In genomic region chr1:29179641-29180184, GRCh38 we compare ENCODE assay signal across 1 cellular context.
TF ChIP-seq lines count a peak whose summit lies in the region.

No MANE protein-coding gene starts in this region.

TF ChIP-seq in H1, 55 proteins besides CTCF, POLR2A, EP300 and RAD21:
- no peak for TF ChIP-seq POLR2AphosphoS5 (IDR thresholded peaks at IDR 0.05; ENCODE audit: low read depth, low read length)
- no peak for TF ChIP-seq SP2 (IDR thresholded peaks at IDR 0.05; ENCODE audit: low read length)
- TF ChIP-seq GTF2F1 (IDR thresholded peaks at IDR 0.05; ENCODE audit: borderline replicate concordance, low read depth, low read length) = no peak
- TF ChIP-seq BRCA1 (IDR thresholded peaks at IDR 0.05; ENCODE audit: low read depth, low read length) = no peak
- TF ChIP-seq JUND (IDR thresholded peaks at IDR 0.05; ENCODE audit: low read length) = no peak
- TF ChIP-seq SIN3A (conservative IDR thresholded peaks at IDR 0.05 in 1 of 2, IDR thresholded peaks at IDR 0.05 in 1 of 2; ENCODE audit: low read depth in 1 of 2, low read length in 2 of 2) = no peak
- no peak for TF ChIP-seq TAF1 (IDR thresholded peaks at IDR 0.05; ENCODE audit: low read depth, low read length)
- TF ChIP-seq GABPA (IDR thresholded peaks at IDR 0.05; ENCODE audit: borderline replicate concordance, insufficient read depth, low read length) = no peak
- TF ChIP-seq MAX (IDR thresholded peaks at IDR 0.05) = no peak
- no peak for TF ChIP-seq SIX5 (IDR thresholded peaks at IDR 0.05; ENCODE audit: low read depth, low read length)
- TF ChIP-seq ATF3 (IDR thresholded peaks at IDR 0.05; ENCODE audit: insufficient read depth, low read depth, low read length) = no peak
- TF ChIP-seq NANOG (IDR thresholded peaks at IDR 0.05; ENCODE audit: insufficient read depth, low read depth, low read length, poor library complexity, severe bottlenecking) = no peak
- no peak for TF ChIP-seq BACH1 (IDR thresholded peaks at IDR 0.05; ENCODE audit: low read length)
- TF ChIP-seq EGR1 (IDR thresholded peaks at IDR 0.05; ENCODE audit: borderline replicate concordance, low read depth, low read length) = no peak
- TF ChIP-seq CTBP2 (IDR thresholded peaks at IDR 0.05; ENCODE audit: borderline replicate concordance, insufficient read depth, insufficient read length, low read length) = no peak
- TF ChIP-seq SIRT6 (IDR thresholded peaks at IDR 0.05; ENCODE audit: low read length) = no peak
- no peak for TF ChIP-seq HDAC6 (IDR thresholded peaks at IDR 0.05; ENCODE audit: low read depth, low read length)
- TF ChIP-seq, protein P1, sequence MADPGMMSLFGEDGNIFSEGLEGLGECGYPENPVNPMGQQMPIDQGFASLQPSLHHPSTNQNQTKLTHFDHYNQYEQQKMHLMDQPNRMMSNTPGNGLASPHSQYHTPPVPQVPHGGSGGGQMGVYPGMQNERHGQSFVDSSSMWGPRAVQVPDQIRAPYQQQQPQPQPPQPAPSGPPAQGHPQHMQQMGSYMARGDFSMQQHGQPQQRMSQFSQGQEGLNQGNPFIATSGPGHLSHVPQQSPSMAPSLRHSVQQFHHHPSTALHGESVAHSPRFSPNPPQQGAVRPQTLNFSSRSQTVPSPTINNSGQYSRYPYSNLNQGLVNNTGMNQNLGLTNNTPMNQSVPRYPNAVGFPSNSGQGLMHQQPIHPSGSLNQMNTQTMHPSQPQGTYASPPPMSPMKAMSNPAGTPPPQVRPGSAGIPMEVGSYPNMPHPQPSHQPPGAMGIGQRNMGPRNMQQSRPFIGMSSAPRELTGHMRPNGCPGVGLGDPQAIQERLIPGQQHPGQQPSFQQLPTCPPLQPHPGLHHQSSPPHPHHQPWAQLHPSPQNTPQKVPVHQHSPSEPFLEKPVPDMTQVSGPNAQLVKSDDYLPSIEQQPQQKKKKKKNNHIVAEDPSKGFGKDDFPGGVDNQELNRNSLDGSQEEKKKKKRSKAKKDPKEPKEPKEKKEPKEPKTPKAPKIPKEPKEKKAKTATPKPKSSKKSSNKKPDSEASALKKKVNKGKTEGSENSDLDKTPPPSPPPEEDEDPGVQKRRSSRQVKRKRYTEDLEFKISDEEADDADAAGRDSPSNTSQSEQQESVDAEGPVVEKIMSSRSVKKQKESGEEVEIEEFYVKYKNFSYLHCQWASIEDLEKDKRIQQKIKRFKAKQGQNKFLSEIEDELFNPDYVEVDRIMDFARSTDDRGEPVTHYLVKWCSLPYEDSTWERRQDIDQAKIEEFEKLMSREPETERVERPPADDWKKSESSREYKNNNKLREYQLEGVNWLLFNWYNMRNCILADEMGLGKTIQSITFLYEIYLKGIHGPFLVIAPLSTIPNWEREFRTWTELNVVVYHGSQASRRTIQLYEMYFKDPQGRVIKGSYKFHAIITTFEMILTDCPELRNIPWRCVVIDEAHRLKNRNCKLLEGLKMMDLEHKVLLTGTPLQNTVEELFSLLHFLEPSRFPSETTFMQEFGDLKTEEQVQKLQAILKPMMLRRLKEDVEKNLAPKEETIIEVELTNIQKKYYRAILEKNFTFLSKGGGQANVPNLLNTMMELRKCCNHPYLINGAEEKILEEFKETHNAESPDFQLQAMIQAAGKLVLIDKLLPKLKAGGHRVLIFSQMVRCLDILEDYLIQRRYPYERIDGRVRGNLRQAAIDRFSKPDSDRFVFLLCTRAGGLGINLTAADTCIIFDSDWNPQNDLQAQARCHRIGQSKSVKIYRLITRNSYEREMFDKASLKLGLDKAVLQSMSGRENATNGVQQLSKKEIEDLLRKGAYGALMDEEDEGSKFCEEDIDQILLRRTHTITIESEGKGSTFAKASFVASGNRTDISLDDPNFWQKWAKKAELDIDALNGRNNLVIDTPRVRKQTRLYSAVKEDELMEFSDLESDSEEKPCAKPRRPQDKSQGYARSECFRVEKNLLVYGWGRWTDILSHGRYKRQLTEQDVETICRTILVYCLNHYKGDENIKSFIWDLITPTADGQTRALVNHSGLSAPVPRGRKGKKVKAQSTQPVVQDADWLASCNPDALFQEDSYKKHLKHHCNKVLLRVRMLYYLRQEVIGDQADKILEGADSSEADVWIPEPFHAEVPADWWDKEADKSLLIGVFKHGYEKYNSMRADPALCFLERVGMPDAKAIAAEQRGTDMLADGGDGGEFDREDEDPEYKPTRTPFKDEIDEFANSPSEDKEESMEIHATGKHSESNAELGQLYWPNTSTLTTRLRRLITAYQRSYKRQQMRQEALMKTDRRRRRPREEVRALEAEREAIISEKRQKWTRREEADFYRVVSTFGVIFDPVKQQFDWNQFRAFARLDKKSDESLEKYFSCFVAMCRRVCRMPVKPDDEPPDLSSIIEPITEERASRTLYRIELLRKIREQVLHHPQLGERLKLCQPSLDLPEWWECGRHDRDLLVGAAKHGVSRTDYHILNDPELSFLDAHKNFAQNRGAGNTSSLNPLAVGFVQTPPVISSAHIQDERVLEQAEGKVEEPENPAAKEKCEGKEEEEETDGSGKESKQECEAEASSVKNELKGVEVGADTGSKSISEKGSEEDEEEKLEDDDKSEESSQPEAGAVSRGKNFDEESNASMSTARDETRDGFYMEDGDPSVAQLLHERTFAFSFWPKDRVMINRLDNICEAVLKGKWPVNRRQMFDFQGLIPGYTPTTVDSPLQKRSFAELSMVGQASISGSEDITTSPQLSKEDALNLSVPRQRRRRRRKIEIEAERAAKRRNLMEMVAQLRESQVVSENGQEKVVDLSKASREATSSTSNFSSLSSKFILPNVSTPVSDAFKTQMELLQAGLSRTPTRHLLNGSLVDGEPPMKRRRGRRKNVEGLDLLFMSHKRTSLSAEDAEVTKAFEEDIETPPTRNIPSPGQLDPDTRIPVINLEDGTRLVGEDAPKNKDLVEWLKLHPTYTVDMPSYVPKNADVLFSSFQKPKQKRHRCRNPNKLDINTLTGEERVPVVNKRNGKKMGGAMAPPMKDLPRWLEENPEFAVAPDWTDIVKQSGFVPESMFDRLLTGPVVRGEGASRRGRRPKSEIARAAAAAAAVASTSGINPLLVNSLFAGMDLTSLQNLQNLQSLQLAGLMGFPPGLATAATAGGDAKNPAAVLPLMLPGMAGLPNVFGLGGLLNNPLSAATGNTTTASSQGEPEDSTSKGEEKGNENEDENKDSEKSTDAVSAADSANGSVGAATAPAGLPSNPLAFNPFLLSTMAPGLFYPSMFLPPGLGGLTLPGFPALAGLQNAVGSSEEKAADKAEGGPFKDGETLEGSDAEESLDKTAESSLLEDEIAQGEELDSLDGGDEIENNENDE (IDR thresholded peaks at IDR 0.05; ENCODE audit: insufficient replicate concordance, low read length) = no peak
- no peak for TF ChIP-seq CEBPB (IDR thresholded peaks at IDR 0.05; ENCODE audit: low read depth, low read length)
- no peak for TF ChIP-seq CHD1 (IDR thresholded peaks at IDR 0.05; ENCODE audit: low read depth, low read length)
TF ChIP-seq in H1: peak in this region for 0.
